In genomic region chrX:6386837-6387236, GRCh38 we compare ENCODE assay signal across 2 cellular contexts.
TF ChIP-seq lines count a peak whose summit lies in the region.

No MANE protein-coding gene starts in this region.

TF ChIP-seq in liver, 16 proteins besides CTCF, POLR2A, EP300 and RAD21:
- TF ChIP-seq, protein P1, sequence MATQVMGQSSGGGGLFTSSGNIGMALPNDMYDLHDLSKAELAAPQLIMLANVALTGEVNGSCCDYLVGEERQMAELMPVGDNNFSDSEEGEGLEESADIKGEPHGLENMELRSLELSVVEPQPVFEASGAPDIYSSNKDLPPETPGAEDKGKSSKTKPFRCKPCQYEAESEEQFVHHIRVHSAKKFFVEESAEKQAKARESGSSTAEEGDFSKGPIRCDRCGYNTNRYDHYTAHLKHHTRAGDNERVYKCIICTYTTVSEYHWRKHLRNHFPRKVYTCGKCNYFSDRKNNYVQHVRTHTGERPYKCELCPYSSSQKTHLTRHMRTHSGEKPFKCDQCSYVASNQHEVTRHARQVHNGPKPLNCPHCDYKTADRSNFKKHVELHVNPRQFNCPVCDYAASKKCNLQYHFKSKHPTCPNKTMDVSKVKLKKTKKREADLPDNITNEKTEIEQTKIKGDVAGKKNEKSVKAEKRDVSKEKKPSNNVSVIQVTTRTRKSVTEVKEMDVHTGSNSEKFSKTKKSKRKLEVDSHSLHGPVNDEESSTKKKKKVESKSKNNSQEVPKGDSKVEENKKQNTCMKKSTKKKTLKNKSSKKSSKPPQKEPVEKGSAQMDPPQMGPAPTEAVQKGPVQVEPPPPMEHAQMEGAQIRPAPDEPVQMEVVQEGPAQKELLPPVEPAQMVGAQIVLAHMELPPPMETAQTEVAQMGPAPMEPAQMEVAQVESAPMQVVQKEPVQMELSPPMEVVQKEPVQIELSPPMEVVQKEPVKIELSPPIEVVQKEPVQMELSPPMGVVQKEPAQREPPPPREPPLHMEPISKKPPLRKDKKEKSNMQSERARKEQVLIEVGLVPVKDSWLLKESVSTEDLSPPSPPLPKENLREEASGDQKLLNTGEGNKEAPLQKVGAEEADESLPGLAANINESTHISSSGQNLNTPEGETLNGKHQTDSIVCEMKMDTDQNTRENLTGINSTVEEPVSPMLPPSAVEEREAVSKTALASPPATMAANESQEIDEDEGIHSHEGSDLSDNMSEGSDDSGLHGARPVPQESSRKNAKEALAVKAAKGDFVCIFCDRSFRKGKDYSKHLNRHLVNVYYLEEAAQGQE (IDR thresholded peaks at IDR 0.05): peak; percentile 96
- TF ChIP-seq FOXA2 (IDR thresholded peaks at IDR 0.05) (no peak), EGR1 (IDR thresholded peaks at IDR 0.05; ENCODE audit: low read depth in 2 of 2) (no peak), HNF4G (IDR thresholded peaks at IDR 0.05) (no peak), FOXA1 (IDR thresholded peaks at IDR 0.05) (no peak), MAX (IDR thresholded peaks at IDR 0.05) (no peak)
- TF ChIP-seq, protein P2, sequence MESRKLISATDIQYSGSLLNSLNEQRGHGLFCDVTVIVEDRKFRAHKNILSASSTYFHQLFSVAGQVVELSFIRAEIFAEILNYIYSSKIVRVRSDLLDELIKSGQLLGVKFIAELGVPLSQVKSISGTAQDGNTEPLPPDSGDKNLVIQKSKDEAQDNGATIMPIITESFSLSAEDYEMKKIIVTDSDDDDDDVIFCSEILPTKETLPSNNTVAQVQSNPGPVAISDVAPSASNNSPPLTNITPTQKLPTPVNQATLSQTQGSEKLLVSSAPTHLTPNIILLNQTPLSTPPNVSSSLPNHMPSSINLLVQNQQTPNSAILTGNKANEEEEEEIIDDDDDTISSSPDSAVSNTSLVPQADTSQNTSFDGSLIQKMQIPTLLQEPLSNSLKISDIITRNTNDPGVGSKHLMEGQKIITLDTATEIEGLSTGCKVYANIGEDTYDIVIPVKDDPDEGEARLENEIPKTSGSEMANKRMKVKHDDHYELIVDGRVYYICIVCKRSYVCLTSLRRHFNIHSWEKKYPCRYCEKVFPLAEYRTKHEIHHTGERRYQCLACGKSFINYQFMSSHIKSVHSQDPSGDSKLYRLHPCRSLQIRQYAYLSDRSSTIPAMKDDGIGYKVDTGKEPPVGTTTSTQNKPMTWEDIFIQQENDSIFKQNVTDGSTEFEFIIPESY (IDR thresholded peaks at IDR 0.05): no peak
TF ChIP-seq in liver: peak in this region for 1.

TF ChIP-seq in GM12878, 131 proteins besides CTCF, POLR2A, EP300 and RAD21:
- TF ChIP-seq, protein P1 (IDR thresholded peaks at IDR 0.05; ENCODE audit: low read depth, low read length): peak; percentile 73
- TF ChIP-seq SMC3 (IDR thresholded peaks at IDR 0.05; ENCODE audit: borderline replicate concordance, low read length): no peak
- no peak for TF ChIP-seq EZH2 (IDR thresholded peaks at IDR 0.05; ENCODE audit: borderline replicate concordance, control insufficient read depth, low read depth, low read length)
- TF ChIP-seq IRF4 (IDR thresholded peaks at IDR 0.05; ENCODE audit: low read depth, low read length): no peak
- TF ChIP-seq ATF3 (IDR thresholded peaks at IDR 0.05; ENCODE audit: borderline replicate concordance, extremely low read depth, low read depth, low read length): no peak
